ENCODE assay signal across 1 cellular context in genomic region chr4:105707783-105708182, GRCh38.
TF ChIP-seq lines count a peak whose summit lies in the region.

No MANE protein-coding gene starts in this region.

TF ChIP-seq in GM23338, 12 proteins besides CTCF, POLR2A, EP300 and RAD21 (continued from another document):
- no peak for TF ChIP-seq ZNF462 (CRISPR knock-in tag; IDR thresholded peaks at IDR 0.05)
